9 cellular contexts compared by ENCODE assay signal in the genomic region with DNA sequence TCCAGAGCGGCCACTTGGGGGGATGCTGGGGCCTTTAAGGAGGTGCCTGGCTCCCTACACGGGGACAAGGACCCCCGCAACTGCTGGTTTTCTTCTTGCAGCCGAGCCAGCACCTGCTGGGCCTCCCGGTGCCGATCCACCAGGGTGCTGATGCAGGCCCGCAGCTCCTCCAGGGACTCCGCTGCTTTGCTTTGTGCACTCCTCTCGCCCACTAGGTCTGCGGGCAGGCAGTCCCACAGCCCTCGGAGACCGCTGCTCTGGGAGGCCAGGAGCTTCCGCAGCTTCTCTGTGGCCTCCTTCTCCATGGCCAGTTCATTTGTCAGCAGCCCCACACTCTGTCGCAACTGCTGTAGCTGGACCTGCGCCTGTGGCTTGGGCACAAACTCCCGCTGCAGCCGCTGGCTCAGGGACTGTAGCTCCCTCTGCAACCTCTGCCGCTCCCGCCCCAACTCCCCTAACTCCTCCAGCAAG. TPM values are rescaled to one million over a fixed set of nuclear protein-coding genes. Genes with fewer than 3 reads are reported as not detected.
A peak's percentile ranks its signal among the peaks of the same experiment; 100 is the strongest.
DNase-seq lines count a peak whose midpoint lies in the region; ATAC-seq, FAIRE-seq and TF ChIP-seq lines count a peak whose summit lies in the region.
"Had no signal": no experiment of that assay in that cellular context is flagged by ENCODE, and none has a peak within 500 bp of the region (broad histone marks: within the 10 kb centered on the region; RNA-seq: fewer than 3 reads in every experiment).

No MANE protein-coding gene starts in this region.

- no peak for TF ChIP-seq EP300 in HepG2 (IDR thresholded peaks at IDR 0.05; ENCODE audit: low read depth in 2 of 2, low read length in 2 of 2)
- no peak for TF ChIP-seq EP300 in HepG2 (CRISPR knock-in tag; IDR thresholded peaks at IDR 0.05; ENCODE audit: borderline replicate concordance)

- H3K36me3 ChIP-seq in HepG2 (replicated peaks in 1 of 2; ENCODE audit: control insufficient read depth in 1 of 2, insufficient read depth in 2 of 2, low read length in 2 of 2) (no peaks in the 10 kb centered on the region), stomach smooth muscle (ENCODE audit: control insufficient read depth in 2 of 2, insufficient read depth in 2 of 2, low read length in 2 of 2) (peaks cover under 1 to 6% of the 10 kb centered on the region in 2 donors)

- no peak overlapping the region for H2AFZ ChIP-seq in HepG2 (ENCODE audit: low read length)

- H3K9me3 ChIP-seq in HepG2 (ENCODE audit: low read length) (no peaks in the 10 kb centered on the region), stomach smooth muscle (ENCODE audit: control insufficient read depth in 2 of 2, low read length in 2 of 2) (no peaks in the 10 kb centered on the region)

- POLR2A ChIA-PET in HepG2 (lab: Yijun Ruan, JAX) = interaction anchor here (1.4 kb wide), 1 partner anchor 27 kb away, joined by 5 read pairs; a partner anchor contains a TSS

- H3K27me3 Mint-ChIP-seq in central memory CD8-positive, alpha-beta T cell = peaks cover 14% of the 10 kb centered on the region

- H3K4me1 Mint-ChIP-seq in central memory CD8-positive, alpha-beta T cell = peaks cover 19% of the 10 kb centered on the region

- DNase-seq in MV-4-11 (lab: John Stamatoyannopoulos, UW) = peak; percentile 65
- DNase-seq in central memory CD8-positive, alpha-beta T cell (ENCODE audit: low spot score in 2 of 2) = no peak
- no peak for DNase-seq in HepG2 (ENCODE audit: low spot score)
- no peak for DNase-seq in NCI-H748 (lab: John Stamatoyannopoulos, UW; ENCODE audit: unreplicated experiment)
- no peak for DNase-seq in 8988T
- no peak for DNase-seq in NCI-H446 (lab: John Stamatoyannopoulos, UW)
- no peak for DNase-seq in DMS79 treated with DMSO at 0.1 percent for 48 hours (lab: John Stamatoyannopoulos, UW)

- H3K36me3 Mint-ChIP-seq in central memory CD8-positive, alpha-beta T cell (ENCODE audit: insufficient read depth) = peaks cover 2% of the 10 kb centered on the region

- H3K27me3 ChIP-seq in HepG2 (ENCODE audit: control insufficient read depth in 1 of 2, insufficient read depth in 2 of 2, low read length in 2 of 2) = peaks cover 6 to 59% of the 10 kb centered on the region in 2 experiments; a peak in 3 of 5 replicates
- no peaks in the 10 kb centered on the region for H3K27me3 ChIP-seq in stomach smooth muscle (ENCODE audit: control insufficient read depth in 1 of 2, insufficient read depth in 2 of 2, low read length in 2 of 2)

- H3K27ac ChIP-seq in HepG2 (ENCODE audit: extremely low read length, insufficient read depth, low read length) (no peak overlapping the region), stomach smooth muscle (ENCODE audit: low read length) (peak overlapping the region; percentile 87)
- H3K27ac ChIP-seq: VCaP had no signal

- peak overlapping the region; percentile 77 for H3K27ac Mint-ChIP-seq in central memory CD8-positive, alpha-beta T cell (ENCODE audit: low read depth)

- BruUV-seq in HepG2 (replicated peaks; lab: Mats Ljungman, UMichigan) = no TSS peak

- ATAC-seq in central memory CD8-positive, alpha-beta T cell (replicated peaks; ENCODE audit: extremely low read depth, poor library complexity, severe bottlenecking) = no peak
- peak; percentile 80 for ATAC-seq in HepG2

- CTCF ChIA-PET in HepG2 (lab: Yijun Ruan, JAX; ENCODE audit: low intra/inter-chr PET ratio, low total read pairs) = no interaction called here

- TF ChIP-seq POLR2A in HepG2 (IDR thresholded peaks at IDR 0.05; ENCODE audit: insufficient read depth in 1 of 2, low read depth in 2 of 2, low read length in 2 of 2) = no peak

- H4K20me1 ChIP-seq in HepG2 (ENCODE audit: insufficient read depth, low read length) = no peaks in the 10 kb centered on the region

- in situ Hi-C loops in HepG2 (cut with HindIII; ENCODE audit: extremely low pct_ligation_motif_present, low pct_unique_long_range_greater_than_20kb) = no loop called here

- H3K4me3 Mint-ChIP-seq in central memory CD8-positive, alpha-beta T cell = peak overlapping the region; percentile 82

- H3K4me3 ChIP-seq in HepG2 (replicated peaks in 1 of 3; ENCODE audit: insufficient read depth in 1 of 3, low read depth in 2 of 3, low read length in 3 of 3) (peak overlapping the region in 1 of 3 experiments; percentile 18; a peak in 1 of 6 replicates), stomach smooth muscle (ENCODE audit: low read length in 2 of 2) (peak overlapping the region; percentile 83 to 92)

- no peak for TF ChIP-seq CTCF in HepG2 (CRISPR knock-in tag; IDR thresholded peaks at IDR 0.05)

- no peaks in the 10 kb centered on the region for H3K79me2 ChIP-seq in HepG2 (ENCODE audit: insufficient read depth, low read length)

- H3K4me1 ChIP-seq in HepG2 (ENCODE audit: insufficient read depth, low read length) (no peaks in the 10 kb centered on the region), stomach smooth muscle (ENCODE audit: control insufficient read depth, insufficient read depth, low read length) (peaks cover 22% of the 10 kb centered on the region)

- no peak for TF ChIP-seq RAD21 in HepG2 (CRISPR knock-in tag; IDR thresholded peaks at IDR 0.05)

- no peak for FAIRE-seq in HepG2 (lab: Jason Lieb, UNC)

- intact Hi-C loops in HepG2 (cut with micrococcal nuclease; ENCODE audit: unreplicated experiment) = no loop called here

- WGBS in HepG2 (ENCODE audit: low lambda C conversion rate) = 16% methylated on average over 10 of the region's 19 CpGs

- no peak overlapping the region for H3K9ac ChIP-seq in HepG2 (ENCODE audit: insufficient read depth, low read depth, low read length)
- peak overlapping the region; percentile 86 to 87 for H3K9ac ChIP-seq in stomach smooth muscle (ENCODE audit: low read length in 2 of 2)

- peak overlapping the region; percentile 18; the same call in 1 of the 2 replicates for H3K4me2 ChIP-seq in HepG2 (ENCODE audit: low read depth, low read length)

- no peaks in the 10 kb centered on the region for H3K9me3 Mint-ChIP-seq in central memory CD8-positive, alpha-beta T cell

RNA-seq across cellular contexts. Expression of a gene that starts 13.2 kb away (rescaled TPM):
- total RNA-seq in HepG2 (2016; rRNA removed; fragmentation: Illumina TruSeq; extraction: Trizol) = 0.02 TPM in 1 of 2 replicates, not detected in the other
- not detected in 2 replicates for total RNA-seq in HepG2 (2016; cell fraction: cytosol; rRNA removed; fragmentation: Illumina TruSeq; extraction: Trizol; ENCODE audit: low read depth)
- total RNA-seq in HepG2 (2016; cell fraction: insoluble cytoplasmic fraction; rRNA removed; fragmentation: Illumina TruSeq; extraction: Trizol) = not detected in 2 replicates
- total RNA-seq in HepG2 (2016; cell fraction: membrane; rRNA removed; fragmentation: Illumina TruSeq; extraction: Trizol) = not detected in 2 replicates
- total RNA-seq in HepG2 (2016; cell fraction: nucleus; rRNA removed; fragmentation: Illumina TruSeq; extraction: Trizol) = not detected in 2 replicates
- polyA plus RNA-seq in HepG2 (2011; rRNA removed) = not detected in 2 replicates
- polyA plus RNA-seq in HepG2 (2011; cell fraction: cytosol; rRNA removed) = 0.01 TPM in 2 replicates
- not detected in 2 replicates for polyA plus RNA-seq in HepG2 (2011; cell fraction: nucleus; rRNA removed)
- not detected in 2 replicates for polyA plus RNA-seq in HepG2 (2012)
- not detected in 2 replicates for polyA plus RNA-seq in HepG2 (2016; cell fraction: cytosol; fragmentation: Illumina TruSeq; extraction: Trizol; ENCODE audit: low read depth)
- not detected in 2 replicates for polyA plus RNA-seq in HepG2 (2016; cell fraction: insoluble cytoplasmic fraction; fragmentation: Illumina TruSeq; extraction: Trizol; ENCODE audit: low read depth)
- polyA plus RNA-seq in HepG2 (2016; cell fraction: membrane; fragmentation: Illumina TruSeq; extraction: Trizol; ENCODE audit: low read depth) = not detected in 2 replicates
- not detected in 2 replicates for polyA plus RNA-seq in HepG2 (2016; cell fraction: nucleus; fragmentation: Illumina TruSeq; extraction: Trizol; ENCODE audit: insufficient read depth, low read depth)
- polyA minus RNA-seq in HepG2 (2011; rRNA and poly(A)+ RNA removed; ENCODE audit: low replicate concordance) = 0.10 TPM in 1 of 2 replicates, not detected in the other
- polyA minus RNA-seq in HepG2 (2011; cell fraction: cytosol; rRNA and poly(A)+ RNA removed) = not detected in 2 replicates
- polyA minus RNA-seq in HepG2 (2011; cell fraction: nucleus; rRNA and poly(A)+ RNA removed) = 0.13 TPM in 1 of 2 replicates, not detected in the other

RNA-seq across cellular contexts. Expression of a gene that starts 13.6 kb away (rescaled TPM):
- total RNA-seq in HepG2 (2016; rRNA removed; fragmentation: Illumina TruSeq; extraction: Trizol) = 3.7 and 4.6 TPM in 2 replicates
- total RNA-seq in HepG2 (2016; cell fraction: cytosol; rRNA removed; fragmentation: Illumina TruSeq; extraction: Trizol; ENCODE audit: low read depth) = 0.91 and 1.5 TPM in 2 replicates
- total RNA-seq in HepG2 (2016; cell fraction: insoluble cytoplasmic fraction; rRNA removed; fragmentation: Illumina TruSeq; extraction: Trizol) = 4.0 and 4.2 TPM in 2 replicates
- 2.8 and 3.2 TPM in 2 replicates for total RNA-seq in HepG2 (2016; cell fraction: membrane; rRNA removed; fragmentation: Illumina TruSeq; extraction: Trizol)
- total RNA-seq in HepG2 (2016; cell fraction: nucleus; rRNA removed; fragmentation: Illumina TruSeq; extraction: Trizol) = 4.7 TPM in 2 replicates
- polyA plus RNA-seq in HepG2 (2011; rRNA removed) = 8.0 and 9.7 TPM in 2 replicates
- 5.0 and 5.5 TPM in 2 replicates for polyA plus RNA-seq in HepG2 (2011; cell fraction: cytosol; rRNA removed)
- polyA plus RNA-seq in HepG2 (2011; cell fraction: nucleus; rRNA removed) = 26.5 and 26.8 TPM in 2 replicates
- 5.8 and 6.8 TPM in 2 replicates for polyA plus RNA-seq in HepG2 (2012)
- 1.2 and 1.3 TPM in 2 replicates for polyA plus RNA-seq in HepG2 (2016; cell fraction: cytosol; fragmentation: Illumina TruSeq; extraction: Trizol; ENCODE audit: low read depth)
- polyA plus RNA-seq in HepG2 (2016; cell fraction: insoluble cytoplasmic fraction; fragmentation: Illumina TruSeq; extraction: Trizol; ENCODE audit: low read depth) = 6.6 and 7.8 TPM in 2 replicates
- 4.0 and 4.3 TPM in 2 replicates for polyA plus RNA-seq in HepG2 (2016; cell fraction: membrane; fragmentation: Illumina TruSeq; extraction: Trizol; ENCODE audit: low read depth)
- polyA plus RNA-seq in HepG2 (2016; cell fraction: nucleus; fragmentation: Illumina TruSeq; extraction: Trizol; ENCODE audit: insufficient read depth, low read depth) = 15.4 and 16.3 TPM in 2 replicates
- polyA minus RNA-seq in HepG2 (2011; rRNA and poly(A)+ RNA removed; ENCODE audit: low replicate concordance) = 8.5 and 12.9 TPM in 2 replicates
- 3.7 and 4.6 TPM in 2 replicates for polyA minus RNA-seq in HepG2 (2011; cell fraction: cytosol; rRNA and poly(A)+ RNA removed)
- polyA minus RNA-seq in HepG2 (2011; cell fraction: nucleus; rRNA and poly(A)+ RNA removed) = 9.3 and 10.7 TPM in 2 replicates

RNA-seq across cellular contexts. Expression of a gene that starts 27.0 kb away (rescaled TPM):
- 2.6 TPM in 2 replicates for total RNA-seq in HepG2 (2016; rRNA removed; fragmentation: Illumina TruSeq; extraction: Trizol)
- 0.18 and 0.81 TPM in 2 replicates for total RNA-seq in HepG2 (2016; cell fraction: cytosol; rRNA removed; fragmentation: Illumina TruSeq; extraction: Trizol; ENCODE audit: low read depth)
- 1.8 and 2.7 TPM in 2 replicates for total RNA-seq in HepG2 (2016; cell fraction: insoluble cytoplasmic fraction; rRNA removed; fragmentation: Illumina TruSeq; extraction: Trizol)
- total RNA-seq in HepG2 (2016; cell fraction: membrane; rRNA removed; fragmentation: Illumina TruSeq; extraction: Trizol) = 1.2 and 1.3 TPM in 2 replicates
- total RNA-seq in HepG2 (2016; cell fraction: nucleus; rRNA removed; fragmentation: Illumina TruSeq; extraction: Trizol) = 2.6 and 4.1 TPM in 2 replicates
- polyA plus RNA-seq in HepG2 (2011; rRNA removed) = 5.7 and 5.8 TPM in 2 replicates
- 3.2 and 4.8 TPM in 2 replicates for polyA plus RNA-seq in HepG2 (2011; cell fraction: cytosol; rRNA removed)
- 17.3 and 18.1 TPM in 2 replicates for polyA plus RNA-seq in HepG2 (2011; cell fraction: nucleus; rRNA removed)
- 2.8 and 3.1 TPM in 2 replicates for polyA plus RNA-seq in HepG2 (2012)
- polyA plus RNA-seq in HepG2 (2016; cell fraction: cytosol; fragmentation: Illumina TruSeq; extraction: Trizol; ENCODE audit: low read depth) = 0.42 and 0.78 TPM in 2 replicates
- 2.2 and 2.8 TPM in 2 replicates for polyA plus RNA-seq in HepG2 (2016; cell fraction: insoluble cytoplasmic fraction; fragmentation: Illumina TruSeq; extraction: Trizol; ENCODE audit: low read depth)
- polyA plus RNA-seq in HepG2 (2016; cell fraction: membrane; fragmentation: Illumina TruSeq; extraction: Trizol; ENCODE audit: low read depth) = 1.3 and 1.4 TPM in 2 replicates
- 7.6 and 8.5 TPM in 2 replicates for polyA plus RNA-seq in HepG2 (2016; cell fraction: nucleus; fragmentation: Illumina TruSeq; extraction: Trizol; ENCODE audit: insufficient read depth, low read depth)
- 1.4 and 4.4 TPM in 2 replicates for polyA minus RNA-seq in HepG2 (2011; rRNA and poly(A)+ RNA removed; ENCODE audit: low replicate concordance)
- 0.79 TPM in 1 of 2 replicates, not detected in the other for polyA minus RNA-seq in HepG2 (2011; cell fraction: cytosol; rRNA and poly(A)+ RNA removed)
- 2.6 and 3.5 TPM in 2 replicates for polyA minus RNA-seq in HepG2 (2011; cell fraction: nucleus; rRNA and poly(A)+ RNA removed)

RNA-seq across cellular contexts. Expression of a gene that starts 37.4 kb away (rescaled TPM):
- total RNA-seq in HepG2 (2016; rRNA removed; fragmentation: Illumina TruSeq; extraction: Trizol) = 0.53 and 0.89 TPM in 2 replicates
- 0.09 and 0.20 TPM in 2 replicates for total RNA-seq in HepG2 (2016; cell fraction: cytosol; rRNA removed; fragmentation: Illumina TruSeq; extraction: Trizol; ENCODE audit: low read depth)
- 0.54 and 0.95 TPM in 2 replicates for total RNA-seq in HepG2 (2016; cell fraction: insoluble cytoplasmic fraction; rRNA removed; fragmentation: Illumina TruSeq; extraction: Trizol)
- 0.31 and 0.46 TPM in 2 replicates for total RNA-seq in HepG2 (2016; cell fraction: membrane; rRNA removed; fragmentation: Illumina TruSeq; extraction: Trizol)
- total RNA-seq in HepG2 (2016; cell fraction: nucleus; rRNA removed; fragmentation: Illumina TruSeq; extraction: Trizol) = 1.3 and 1.4 TPM in 2 replicates
- polyA plus RNA-seq in HepG2 (2011; rRNA removed) = 1.6 and 1.8 TPM in 2 replicates
- polyA plus RNA-seq in HepG2 (2011; cell fraction: cytosol; rRNA removed) = 0.79 and 0.83 TPM in 2 replicates
- 5.0 and 7.8 TPM in 2 replicates for polyA plus RNA-seq in HepG2 (2011; cell fraction: nucleus; rRNA removed)
- polyA plus RNA-seq in HepG2 (2012) = 0.55 and 0.64 TPM in 2 replicates
- 0.08 and 0.12 TPM in 2 replicates for polyA plus RNA-seq in HepG2 (2016; cell fraction: cytosol; fragmentation: Illumina TruSeq; extraction: Trizol; ENCODE audit: low read depth)
- polyA plus RNA-seq in HepG2 (2016; cell fraction: insoluble cytoplasmic fraction; fragmentation: Illumina TruSeq; extraction: Trizol; ENCODE audit: low read depth) = 0.30 and 0.47 TPM in 2 replicates
- 0.21 and 0.23 TPM in 2 replicates for polyA plus RNA-seq in HepG2 (2016; cell fraction: membrane; fragmentation: Illumina TruSeq; extraction: Trizol; ENCODE audit: low read depth)
- polyA plus RNA-seq in HepG2 (2016; cell fraction: nucleus; fragmentation: Illumina TruSeq; extraction: Trizol; ENCODE audit: insufficient read depth, low read depth) = 3.6 and 4.6 TPM in 2 replicates
- polyA minus RNA-seq in HepG2 (2011; rRNA and poly(A)+ RNA removed; ENCODE audit: low replicate concordance) = 0.35 and 1.5 TPM in 2 replicates
- 0.69 and 0.70 TPM in 2 replicates for polyA minus RNA-seq in HepG2 (2011; cell fraction: cytosol; rRNA and poly(A)+ RNA removed)
- 1.8 and 2.6 TPM in 2 replicates for polyA minus RNA-seq in HepG2 (2011; cell fraction: nucleus; rRNA and poly(A)+ RNA removed)

RNA-seq across cellular contexts. Expression of a gene that starts 46.1 kb away (rescaled TPM):
- 21.6 and 26.2 TPM in 2 replicates for total RNA-seq in HepG2 (2016; rRNA removed; fragmentation: Illumina TruSeq; extraction: Trizol)
- 6.1 and 8.7 TPM in 2 replicates for total RNA-seq in HepG2 (2016; cell fraction: cytosol; rRNA removed; fragmentation: Illumina TruSeq; extraction: Trizol; ENCODE audit: low read depth)
- total RNA-seq in HepG2 (2016; cell fraction: insoluble cytoplasmic fraction; rRNA removed; fragmentation: Illumina TruSeq; extraction: Trizol) = 21.5 and 30.1 TPM in 2 replicates
- total RNA-seq in HepG2 (2016; cell fraction: membrane; rRNA removed; fragmentation: Illumina TruSeq; extraction: Trizol) = 12.7 and 13.4 TPM in 2 replicates
- 9.3 and 11.7 TPM in 2 replicates for total RNA-seq in HepG2 (2016; cell fraction: nucleus; rRNA removed; fragmentation: Illumina TruSeq; extraction: Trizol)
- polyA plus RNA-seq in HepG2 (2011; rRNA removed) = 38.8 and 48.4 TPM in 2 replicates
- polyA plus RNA-seq in HepG2 (2011; cell fraction: cytosol; rRNA removed) = 24.9 and 30.2 TPM in 2 replicates
- polyA plus RNA-seq in HepG2 (2011; cell fraction: nucleus; rRNA removed) = 11.0 and 14.0 TPM in 2 replicates
- 14.3 and 21.4 TPM in 2 replicates for polyA plus RNA-seq in HepG2 (2012)
- polyA plus RNA-seq in HepG2 (2016; cell fraction: cytosol; fragmentation: Illumina TruSeq; extraction: Trizol; ENCODE audit: low read depth) = 4.2 and 4.4 TPM in 2 replicates
- 34.6 and 35.2 TPM in 2 replicates for polyA plus RNA-seq in HepG2 (2016; cell fraction: insoluble cytoplasmic fraction; fragmentation: Illumina TruSeq; extraction: Trizol; ENCODE audit: low read depth)
- 8.1 and 9.5 TPM in 2 replicates for polyA plus RNA-seq in HepG2 (2016; cell fraction: membrane; fragmentation: Illumina TruSeq; extraction: Trizol; ENCODE audit: low read depth)
- 17.7 and 21.1 TPM in 2 replicates for polyA plus RNA-seq in HepG2 (2016; cell fraction: nucleus; fragmentation: Illumina TruSeq; extraction: Trizol; ENCODE audit: insufficient read depth, low read depth)
- 29.8 and 36.3 TPM in 2 replicates for polyA minus RNA-seq in HepG2 (2011; rRNA and poly(A)+ RNA removed; ENCODE audit: low replicate concordance)
- 9.1 and 13.4 TPM in 2 replicates for polyA minus RNA-seq in HepG2 (2011; cell fraction: cytosol; rRNA and poly(A)+ RNA removed)
- polyA minus RNA-seq in HepG2 (2011; cell fraction: nucleus; rRNA and poly(A)+ RNA removed) = 6.4 and 7.0 TPM in 2 replicates
